In genomic region chr2:108423502-108424251, GRCh38 we compare ENCODE assay signal across 2 cellular contexts.
TF ChIP-seq lines count a peak whose summit lies in the region.

No MANE protein-coding gene starts in this region.

TF ChIP-seq in GM23338, 12 proteins besides CTCF, POLR2A, EP300 and RAD21:
- TF ChIP-seq, protein P1, sequence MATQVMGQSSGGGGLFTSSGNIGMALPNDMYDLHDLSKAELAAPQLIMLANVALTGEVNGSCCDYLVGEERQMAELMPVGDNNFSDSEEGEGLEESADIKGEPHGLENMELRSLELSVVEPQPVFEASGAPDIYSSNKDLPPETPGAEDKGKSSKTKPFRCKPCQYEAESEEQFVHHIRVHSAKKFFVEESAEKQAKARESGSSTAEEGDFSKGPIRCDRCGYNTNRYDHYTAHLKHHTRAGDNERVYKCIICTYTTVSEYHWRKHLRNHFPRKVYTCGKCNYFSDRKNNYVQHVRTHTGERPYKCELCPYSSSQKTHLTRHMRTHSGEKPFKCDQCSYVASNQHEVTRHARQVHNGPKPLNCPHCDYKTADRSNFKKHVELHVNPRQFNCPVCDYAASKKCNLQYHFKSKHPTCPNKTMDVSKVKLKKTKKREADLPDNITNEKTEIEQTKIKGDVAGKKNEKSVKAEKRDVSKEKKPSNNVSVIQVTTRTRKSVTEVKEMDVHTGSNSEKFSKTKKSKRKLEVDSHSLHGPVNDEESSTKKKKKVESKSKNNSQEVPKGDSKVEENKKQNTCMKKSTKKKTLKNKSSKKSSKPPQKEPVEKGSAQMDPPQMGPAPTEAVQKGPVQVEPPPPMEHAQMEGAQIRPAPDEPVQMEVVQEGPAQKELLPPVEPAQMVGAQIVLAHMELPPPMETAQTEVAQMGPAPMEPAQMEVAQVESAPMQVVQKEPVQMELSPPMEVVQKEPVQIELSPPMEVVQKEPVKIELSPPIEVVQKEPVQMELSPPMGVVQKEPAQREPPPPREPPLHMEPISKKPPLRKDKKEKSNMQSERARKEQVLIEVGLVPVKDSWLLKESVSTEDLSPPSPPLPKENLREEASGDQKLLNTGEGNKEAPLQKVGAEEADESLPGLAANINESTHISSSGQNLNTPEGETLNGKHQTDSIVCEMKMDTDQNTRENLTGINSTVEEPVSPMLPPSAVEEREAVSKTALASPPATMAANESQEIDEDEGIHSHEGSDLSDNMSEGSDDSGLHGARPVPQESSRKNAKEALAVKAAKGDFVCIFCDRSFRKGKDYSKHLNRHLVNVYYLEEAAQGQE (IDR thresholded peaks at IDR 0.05; ENCODE audit: unreplicated experiment), result no peak
- TF ChIP-seq STAT1 (IDR thresholded peaks at IDR 0.05; ENCODE audit: unreplicated experiment) (no peak), EZH2 (IDR thresholded peaks at IDR 0.05; ENCODE audit: low read depth, unreplicated experiment) (no peak), CREB1 (CRISPR knock-in tag; IDR thresholded peaks at IDR 0.05; ENCODE audit: low read depth) (no peak), POLR2AphosphoS5 (IDR thresholded peaks at IDR 0.05; ENCODE audit: low read depth) (no peak), ZNF331 (CRISPR knock-in tag; IDR thresholded peaks at IDR 0.05; ENCODE audit: low read depth) (no peak), EZH2phosphoT487 (IDR thresholded peaks at IDR 0.05; ENCODE audit: unreplicated experiment) (no peak), NANOG (IDR thresholded peaks at IDR 0.05; ENCODE audit: borderline replicate concordance) (no peak), ZNF114 (CRISPR knock-in tag; IDR thresholded peaks at IDR 0.05) (no peak), JUNB (IDR thresholded peaks at IDR 0.05; ENCODE audit: unreplicated experiment) (no peak), ZNF462 (CRISPR knock-in tag; IDR thresholded peaks at IDR 0.05) (no peak)
- TF ChIP-seq, protein P2, sequence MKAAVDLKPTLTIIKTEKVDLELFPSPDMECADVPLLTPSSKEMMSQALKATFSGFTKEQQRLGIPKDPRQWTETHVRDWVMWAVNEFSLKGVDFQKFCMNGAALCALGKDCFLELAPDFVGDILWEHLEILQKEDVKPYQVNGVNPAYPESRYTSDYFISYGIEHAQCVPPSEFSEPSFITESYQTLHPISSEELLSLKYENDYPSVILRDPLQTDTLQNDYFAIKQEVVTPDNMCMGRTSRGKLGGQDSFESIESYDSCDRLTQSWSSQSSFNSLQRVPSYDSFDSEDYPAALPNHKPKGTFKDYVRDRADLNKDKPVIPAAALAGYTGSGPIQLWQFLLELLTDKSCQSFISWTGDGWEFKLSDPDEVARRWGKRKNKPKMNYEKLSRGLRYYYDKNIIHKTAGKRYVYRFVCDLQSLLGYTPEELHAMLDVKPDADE (IDR thresholded peaks at IDR 0.05), result no peak

TF ChIP-seq in HepG2, 621 proteins besides CTCF, POLR2A, EP300 and RAD21 (continues in another document):
- TF ChIP-seq, protein P3, sequence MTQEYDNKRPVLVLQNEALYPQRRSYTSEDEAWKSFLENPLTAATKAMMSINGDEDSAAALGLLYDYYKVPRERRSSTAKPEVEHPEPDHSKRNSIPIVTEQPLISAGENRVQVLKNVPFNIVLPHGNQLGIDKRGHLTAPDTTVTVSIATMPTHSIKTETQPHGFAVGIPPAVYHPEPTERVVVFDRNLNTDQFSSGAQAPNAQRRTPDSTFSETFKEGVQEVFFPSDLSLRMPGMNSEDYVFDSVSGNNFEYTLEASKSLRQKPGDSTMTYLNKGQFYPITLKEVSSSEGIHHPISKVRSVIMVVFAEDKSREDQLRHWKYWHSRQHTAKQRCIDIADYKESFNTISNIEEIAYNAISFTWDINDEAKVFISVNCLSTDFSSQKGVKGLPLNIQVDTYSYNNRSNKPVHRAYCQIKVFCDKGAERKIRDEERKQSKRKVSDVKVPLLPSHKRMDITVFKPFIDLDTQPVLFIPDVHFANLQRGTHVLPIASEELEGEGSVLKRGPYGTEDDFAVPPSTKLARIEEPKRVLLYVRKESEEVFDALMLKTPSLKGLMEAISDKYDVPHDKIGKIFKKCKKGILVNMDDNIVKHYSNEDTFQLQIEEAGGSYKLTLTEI (CRISPR knock-in tag; conservative IDR thresholded peaks at IDR 0.05), result no peak
- peak; percentile 60; the same call in 1 of the 2 replicates for TF ChIP-seq ZZZ3 (CRISPR knock-in tag; IDR thresholded peaks at IDR 0.05; ENCODE audit: borderline replicate concordance)
- no peak for TF ChIP-seq MEIS2 (CRISPR knock-in tag; IDR thresholded peaks at IDR 0.05)
- TF ChIP-seq RCOR2 (CRISPR knock-in tag; IDR thresholded peaks at IDR 0.05), result peak; percentile 83; the same call in 1 of the 2 replicates
- peak; percentile 17; the same call in 1 of the 2 replicates for TF ChIP-seq ZBTB38 (CRISPR knock-in tag; IDR thresholded peaks at IDR 0.05)
- TF ChIP-seq ATF2 (CRISPR knock-in tag; IDR thresholded peaks at IDR 0.05), result peak; percentile 76; the same call in 1 of the 2 replicates
- TF ChIP-seq SRY (CRISPR knock-in tag; IDR thresholded peaks at IDR 0.05), result no peak
- no peak for TF ChIP-seq KLF11 (CRISPR knock-in tag; IDR thresholded peaks at IDR 0.05)
- 0 out of 2 replicates have a peak, but pooled peaks have one; percentile 19 for TF ChIP-seq ZNF572 (CRISPR knock-in tag; IDR thresholded peaks at IDR 0.05)
- TF ChIP-seq ZNF33B (CRISPR knock-in tag; IDR thresholded peaks at IDR 0.05), result no peak
- TF ChIP-seq ARID3A (IDR thresholded peaks at IDR 0.05; ENCODE audit: low read depth, low read length), result no peak; the same call in 1 of the 2 replicates
- no peak for TF ChIP-seq THYN1 (CRISPR knock-in tag; IDR thresholded peaks at IDR 0.05; ENCODE audit: borderline replicate concordance, low read depth)
- TF ChIP-seq, protein P4, sequence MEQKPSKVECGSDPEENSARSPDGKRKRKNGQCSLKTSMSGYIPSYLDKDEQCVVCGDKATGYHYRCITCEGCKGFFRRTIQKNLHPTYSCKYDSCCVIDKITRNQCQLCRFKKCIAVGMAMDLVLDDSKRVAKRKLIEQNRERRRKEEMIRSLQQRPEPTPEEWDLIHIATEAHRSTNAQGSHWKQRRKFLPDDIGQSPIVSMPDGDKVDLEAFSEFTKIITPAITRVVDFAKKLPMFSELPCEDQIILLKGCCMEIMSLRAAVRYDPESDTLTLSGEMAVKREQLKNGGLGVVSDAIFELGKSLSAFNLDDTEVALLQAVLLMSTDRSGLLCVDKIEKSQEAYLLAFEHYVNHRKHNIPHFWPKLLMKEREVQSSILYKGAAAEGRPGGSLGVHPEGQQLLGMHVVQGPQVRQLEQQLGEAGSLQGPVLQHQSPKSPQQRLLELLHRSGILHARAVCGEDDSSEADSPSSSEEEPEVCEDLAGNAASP (CRISPR knock-in tag; IDR thresholded peaks at IDR 0.05; ENCODE audit: borderline replicate concordance), result peak; percentile 68; the same call in 1 of the 2 replicates
- TF ChIP-seq, protein P5, sequence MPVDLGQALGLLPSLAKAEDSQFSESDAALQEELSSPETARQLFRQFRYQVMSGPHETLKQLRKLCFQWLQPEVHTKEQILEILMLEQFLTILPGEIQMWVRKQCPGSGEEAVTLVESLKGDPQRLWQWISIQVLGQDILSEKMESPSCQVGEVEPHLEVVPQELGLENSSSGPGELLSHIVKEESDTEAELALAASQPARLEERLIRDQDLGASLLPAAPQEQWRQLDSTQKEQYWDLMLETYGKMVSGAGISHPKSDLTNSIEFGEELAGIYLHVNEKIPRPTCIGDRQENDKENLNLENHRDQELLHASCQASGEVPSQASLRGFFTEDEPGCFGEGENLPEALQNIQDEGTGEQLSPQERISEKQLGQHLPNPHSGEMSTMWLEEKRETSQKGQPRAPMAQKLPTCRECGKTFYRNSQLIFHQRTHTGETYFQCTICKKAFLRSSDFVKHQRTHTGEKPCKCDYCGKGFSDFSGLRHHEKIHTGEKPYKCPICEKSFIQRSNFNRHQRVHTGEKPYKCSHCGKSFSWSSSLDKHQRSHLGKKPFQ (CRISPR knock-in tag; IDR thresholded peaks at IDR 0.05; ENCODE audit: insufficient replicate concordance), result no peak
- TF ChIP-seq ZNF3 (CRISPR knock-in tag; IDR thresholded peaks at IDR 0.05), result no peak
- no peak for TF ChIP-seq ZC3H4 (CRISPR knock-in tag; IDR thresholded peaks at IDR 0.05; ENCODE audit: borderline replicate concordance)
- TF ChIP-seq FOXA3 (CRISPR knock-in tag; IDR thresholded peaks at IDR 0.05), result peak; percentile 71
- no peak for TF ChIP-seq ZNF253 (CRISPR knock-in tag; IDR thresholded peaks at IDR 0.05; ENCODE audit: borderline replicate concordance)
- no peak for TF ChIP-seq ISX (CRISPR knock-in tag; conservative IDR thresholded peaks at IDR 0.05)
- no peak for TF ChIP-seq MAF1 (CRISPR knock-in tag; IDR thresholded peaks at IDR 0.05; ENCODE audit: borderline replicate concordance)
- TF ChIP-seq ZNF788 (CRISPR knock-in tag; IDR thresholded peaks at IDR 0.05; ENCODE audit: borderline replicate concordance), result peak; percentile 90; the same call in 1 of the 2 replicates
- TF ChIP-seq, protein P6, sequence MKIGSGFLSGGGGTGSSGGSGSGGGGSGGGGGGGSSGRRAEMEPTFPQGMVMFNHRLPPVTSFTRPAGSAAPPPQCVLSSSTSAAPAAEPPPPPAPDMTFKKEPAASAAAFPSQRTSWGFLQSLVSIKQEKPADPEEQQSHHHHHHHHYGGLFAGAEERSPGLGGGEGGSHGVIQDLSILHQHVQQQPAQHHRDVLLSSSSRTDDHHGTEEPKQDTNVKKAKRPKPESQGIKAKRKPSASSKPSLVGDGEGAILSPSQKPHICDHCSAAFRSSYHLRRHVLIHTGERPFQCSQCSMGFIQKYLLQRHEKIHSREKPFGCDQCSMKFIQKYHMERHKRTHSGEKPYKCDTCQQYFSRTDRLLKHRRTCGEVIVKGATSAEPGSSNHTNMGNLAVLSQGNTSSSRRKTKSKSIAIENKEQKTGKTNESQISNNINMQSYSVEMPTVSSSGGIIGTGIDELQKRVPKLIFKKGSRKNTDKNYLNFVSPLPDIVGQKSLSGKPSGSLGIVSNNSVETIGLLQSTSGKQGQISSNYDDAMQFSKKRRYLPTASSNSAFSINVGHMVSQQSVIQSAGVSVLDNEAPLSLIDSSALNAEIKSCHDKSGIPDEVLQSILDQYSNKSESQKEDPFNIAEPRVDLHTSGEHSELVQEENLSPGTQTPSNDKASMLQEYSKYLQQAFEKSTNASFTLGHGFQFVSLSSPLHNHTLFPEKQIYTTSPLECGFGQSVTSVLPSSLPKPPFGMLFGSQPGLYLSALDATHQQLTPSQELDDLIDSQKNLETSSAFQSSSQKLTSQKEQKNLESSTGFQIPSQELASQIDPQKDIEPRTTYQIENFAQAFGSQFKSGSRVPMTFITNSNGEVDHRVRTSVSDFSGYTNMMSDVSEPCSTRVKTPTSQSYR (CRISPR knock-in tag; IDR thresholded peaks at IDR 0.05; ENCODE audit: borderline replicate concordance), result peak; percentile 46; the same call in 1 of the 2 replicates
- no peak for TF ChIP-seq SALL2 (CRISPR knock-in tag; IDR thresholded peaks at IDR 0.05)
- TF ChIP-seq ZNF564 (CRISPR knock-in tag; IDR thresholded peaks at IDR 0.05), result no peak
- TF ChIP-seq ZIK1 (CRISPR knock-in tag; IDR thresholded peaks at IDR 0.05; ENCODE audit: borderline replicate concordance, low read depth), result peak; percentile 27; the same call in 1 of the 2 replicates
- peak; percentile 49; the same call in 1 of the 2 replicates for TF ChIP-seq RAD51 (IDR thresholded peaks at IDR 0.05; ENCODE audit: borderline replicate concordance)
- peak; percentile 29; the same call in 1 of the 2 replicates for TF ChIP-seq ZNF782 (CRISPR knock-in tag; IDR thresholded peaks at IDR 0.05; ENCODE audit: borderline replicate concordance)
- peak; percentile 94 for TF ChIP-seq TFE3 (CRISPR knock-in tag; IDR thresholded peaks at IDR 0.05)
- TF ChIP-seq ZNF326 (CRISPR knock-in tag; IDR thresholded peaks at IDR 0.05; ENCODE audit: borderline replicate concordance), result no peak
- no peak for TF ChIP-seq ZNF280D (CRISPR knock-in tag; IDR thresholded peaks at IDR 0.05)
